ENCODE assay signal across 8 cellular contexts in genomic region chr5:79235222-79235577, GRCh38. TPM values are rescaled to one million over a fixed set of nuclear protein-coding genes. Genes with fewer than 3 reads are reported as not detected.
DNase-seq lines count a peak whose midpoint lies in the region; TF ChIP-seq lines count a peak whose summit lies in the region.

No MANE protein-coding gene starts in this region.

- no peaks in the 10 kb centered on the region for H3K27me3 ChIP-seq in cardiac muscle cell
- H3K27me3 ChIP-seq in mucosa of rectum (ENCODE audit: control insufficient read depth in 2 of 2, insufficient read depth in 2 of 2, low read length in 2 of 2): no peaks in the 10 kb centered on the region

- peak overlapping the region; percentile 82 for H3K4me3 ChIP-seq in cardiac muscle cell
- peak overlapping the region; percentile 91 for H3K4me3 ChIP-seq in mucosa of rectum (ENCODE audit: low read length in 2 of 2)

- H3K9me3 ChIP-seq in cardiac muscle cell (ENCODE audit: low read depth) (no peaks in the 10 kb centered on the region), mucosa of rectum (ENCODE audit: control insufficient read depth in 2 of 2, low read length in 2 of 2) (no peaks in the 10 kb centered on the region)

- H3K4me1 ChIP-seq in cardiac muscle cell (ENCODE audit: low read depth) (peaks cover 6% of the 10 kb centered on the region), mucosa of rectum (ENCODE audit: control insufficient read depth in 2 of 2, insufficient read depth in 2 of 2, low read length in 2 of 2) (peaks cover 0 to 11% of the 10 kb centered on the region in 2 donors)

- peak in 1 of 2 donors; percentile 58 for DNase-seq in cardiac muscle cell (ENCODE audit: low read depth in 1 of 2, low spot score in 1 of 2)
- DNase-seq in cardiac septum (ENCODE audit: low spot score): no peak
- peak; percentile 26 for DNase-seq in M059J (ENCODE audit: low read depth)
- DNase-seq in chondrocyte (ENCODE audit: low spot score): no peak
- DNase-seq in occipital lobe (lab: John Stamatoyannopoulos, UW): no peak
- no peak for DNase-seq in activated CD8-positive, alpha-beta memory T cell treated with anti-CD3 and anti-CD28 coated beads, Interleukin-2, amount 50 U/mL, for 48 hours
- DNase-seq in hippocampal formation (lab: John Stamatoyannopoulos, UW): no peak

- H3K27me3 Mint-ChIP-seq in chondrocyte (ENCODE audit: low read depth): no peaks in the 10 kb centered on the region

- H3K36me3 ChIP-seq in cardiac muscle cell (no peaks in the 10 kb centered on the region), mucosa of rectum (ENCODE audit: control insufficient read depth in 2 of 2, insufficient read depth in 2 of 2, low read length in 2 of 2) (no peaks in the 10 kb centered on the region)

- H3K27ac ChIP-seq in cardiac muscle cell: no peak overlapping the region
- peak overlapping the region; percentile 93 to 99 for H3K27ac ChIP-seq in mucosa of rectum (ENCODE audit: low read depth in 2 of 2, low read length in 2 of 2)

- TF ChIP-seq CTCF in cardiac muscle cell (IDR thresholded peaks at IDR 0.05; ENCODE audit: low read depth, low read length): no peak
- TF ChIP-seq CTCF in chondrocyte (IDR thresholded peaks at IDR 0.05): no peak

- H3K9me3 Mint-ChIP-seq in chondrocyte (ENCODE audit: low read depth): no peaks in the 10 kb centered on the region

- peaks cover 3% of the 10 kb centered on the region for H3K36me3 Mint-ChIP-seq in chondrocyte (ENCODE audit: low read depth)

- intact Hi-C loops in cardiac septum (cut with DNase I): loop anchor here (5.0 kb wide), 2 partner anchors 227 to 277 kb away; partner anchors contain the start of gene HOMER1

- H3K4me3 Mint-ChIP-seq in chondrocyte (ENCODE audit: unreplicated experiment): peak overlapping the region; percentile 98

- H3K27ac Mint-ChIP-seq in chondrocyte (ENCODE audit: unreplicated experiment): peak overlapping the region; percentile 99

- peaks cover 22% of the 10 kb centered on the region for H3K4me1 Mint-ChIP-seq in chondrocyte (ENCODE audit: low read depth)

- peak overlapping the region; percentile 97 for H3K9ac ChIP-seq in mucosa of rectum (ENCODE audit: low read depth in 1 of 2, low read length in 2 of 2)

RNA-seq across cellular contexts. Expression of gene JMY, which starts 0.7 kb away (rescaled TPM):
- total RNA-seq in cardiac muscle cell (12.6 and 23.0 TPM in 2 replicates), cardiac septum (10.3 TPM), chondrocyte (16.9 to 17.2 TPM (median 17.1 TPM) in 3 replicates), occipital lobe (48.7 TPM)
- polyA plus RNA-seq in cardiac muscle cell: 6.3 and 10.3 TPM in 2 replicates
- 3.2 and 4.9 TPM in 2 replicates for total RNA-seq in M059J (2014; rRNA removed; shearing (Covaris generic))
